Comparison of ENCODE assay signal across 10 cellular contexts in the genomic region with DNA sequence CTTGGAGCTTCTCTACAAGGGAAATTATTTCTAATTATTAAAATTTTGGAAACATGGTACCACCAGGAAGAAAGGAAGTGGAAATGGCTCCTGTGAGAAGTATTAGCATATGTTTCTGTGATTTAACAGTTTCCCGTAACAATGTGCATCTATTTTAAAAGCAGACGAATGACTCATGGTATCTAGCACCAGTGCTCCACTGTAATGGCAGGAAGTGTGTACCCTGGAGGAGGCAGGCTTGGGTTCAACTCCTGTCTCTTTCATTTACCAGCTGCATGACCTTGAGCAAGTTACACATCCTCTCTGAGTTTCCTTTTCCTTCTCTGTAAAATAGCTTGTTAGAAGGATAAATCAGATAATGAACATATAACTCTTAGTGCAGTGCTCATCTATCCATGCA. TPM values are rescaled to one million over a fixed set of nuclear protein-coding genes. Genes with fewer than 3 reads are reported as not detected.
A peak's percentile ranks its signal among the peaks of the same experiment; 100 is the strongest.
DNase-seq lines count a peak whose midpoint lies in the region; ATAC-seq and TF ChIP-seq lines count a peak whose summit lies in the region.
"Had no signal": no experiment of that assay in that cellular context is flagged by ENCODE, and none has a peak within 500 bp of the region (broad histone marks: within the 10 kb centered on the region; RNA-seq: fewer than 3 reads in every experiment).

No MANE protein-coding gene starts in this region.

- no peak overlapping the region for H2BK5ac ChIP-seq in H9 (ENCODE audit: insufficient read length, low read length)

- H3K4me1 ChIP-seq in ACC112 (ENCODE audit: control insufficient read depth, insufficient read depth, low read length, unreplicated experiment) (peaks cover 48% of the 10 kb centered on the region), H9 (ENCODE audit: insufficient read depth, low read length) (peaks cover 2% of the 10 kb centered on the region; the same call in 1 of the 2 replicates), foreskin keratinocyte (peaks cover 17% of the 10 kb centered on the region)

- no peak overlapping the region for H3K9ac ChIP-seq in H9 (ENCODE audit: extremely low read depth, insufficient read length, low read length)

- H3K27me3 Mint-ChIP-seq in H9 (ENCODE audit: low read depth), result no peaks in the 10 kb centered on the region

- H4K5ac ChIP-seq in H9 (ENCODE audit: insufficient read length, low read depth, low read length), result no peak overlapping the region

- H3K23ac ChIP-seq in H9 (ENCODE audit: insufficient read length, low read depth, low read length), result no peak overlapping the region

- H3K27me3 ChIP-seq in ACC112 (ENCODE audit: insufficient read depth, low read length), result no peaks in the 10 kb centered on the region
- no peaks in the 10 kb centered on the region for H3K27me3 ChIP-seq in H9 (ENCODE audit: insufficient read depth, low read length)
- no peaks in the 10 kb centered on the region for H3K27me3 ChIP-seq in foreskin keratinocyte

- no peak overlapping the region for H4K91ac ChIP-seq in H9 (ENCODE audit: insufficient read length, low read depth, low read length)

- H2AFZ ChIP-seq in ACC112 (ENCODE audit: low read length, unreplicated experiment) (peak overlapping the region; percentile 29), H9 (ENCODE audit: low read length) (no peak overlapping the region)

- no CpG with 5 or more reads among the region's 2 CpGs for WGBS in H9 (ENCODE audit: extremely low coverage, insufficient read length, low lambda C conversion rate)

- H3K23me2 ChIP-seq in H9 (ENCODE audit: insufficient read length, low read depth, low read length, poor library complexity, severe bottlenecking), result no peaks in the 10 kb centered on the region

- H3K14ac ChIP-seq in H9 (ENCODE audit: insufficient read depth, low read length), result no peak overlapping the region

- H3K4ac ChIP-seq in H9 (ENCODE audit: low read depth, low read length), result no peak overlapping the region

- H3K79me1 ChIP-seq in H9 (ENCODE audit: insufficient read depth, low read depth, low read length, poor library complexity, severe bottlenecking), result no peaks in the 10 kb centered on the region

- H2BK12ac ChIP-seq in H9 (ENCODE audit: insufficient read length, low read depth, low read length), result no peak overlapping the region

- H3K4me2 ChIP-seq in H9 (ENCODE audit: insufficient read depth, insufficient read length, low read length), result no peak overlapping the region

- no peak for TF ChIP-seq CTCF in H9 (conservative IDR thresholded peaks at IDR 0.05)
- no peak for TF ChIP-seq CTCF in foreskin keratinocyte (conservative IDR thresholded peaks at IDR 0.05)

- no peak overlapping the region for H3K56ac ChIP-seq in H9 (ENCODE audit: insufficient read length, low read depth, low read length)

- H3K4me3 ChIP-seq in ACC112 (ENCODE audit: low read depth, low read length), result no peak overlapping the region

- H3T11ph ChIP-seq in H9 (ENCODE audit: low read length), result no peak overlapping the region

- no peaks in the 10 kb centered on the region for H3K9me3 ChIP-seq in H9 (ENCODE audit: control insufficient read depth, low read depth, low read length)

- H3K4me1 Mint-ChIP-seq in H9, result peaks cover 23 to 25% of the 10 kb centered on the region in 2 experiments

- no peak overlapping the region for H3K4me3 Mint-ChIP-seq in H9

- H3K27ac ChIP-seq in ACC112 (ENCODE audit: low read depth, low read length) (peak overlapping the region; percentile 53), H9 (ENCODE audit: insufficient read length, low read depth, low read length) (no peak overlapping the region), foreskin keratinocyte (peak overlapping the region; percentile 23)

- ATAC-seq in foreskin keratinocyte, result peak; percentile 21
- ATAC-seq in HG03097 (IDR thresholded peaks at IDR 0.05; ENCODE audit: low FRiP score, unreplicated experiment), result no peak
- ATAC-seq in HG02623 (IDR thresholded peaks at IDR 0.05; ENCODE audit: unreplicated experiment), result no peak

- no peak overlapping the region for H2AK5ac ChIP-seq in H9 (ENCODE audit: insufficient read length, low read length)

- no peak overlapping the region for H4K8ac ChIP-seq in H9 (replicated peaks; ENCODE audit: insufficient read length, low read depth, low read length)

- DNase-seq in H9 (peak; percentile 19), SW480 (ENCODE audit: low spot score) (peak; percentile 28), foreskin keratinocyte (peak; percentile 29 to 51), DMS153 treated with DMSO at 0.1 percent for 48 hours (lab: John Stamatoyannopoulos, UW; ENCODE audit: unreplicated experiment) (no peak)
- DNase-seq in stimulated activated CD4-positive, alpha-beta T cell treated with anti-CD3 and anti-CD28 coated beads, Interleukin-4, amount 100 ng/mL, for 1 hour, result no peak
- DNase-seq: DMS153, NCI-H524 had no signal

- no peaks in the 10 kb centered on the region for H4K20me1 ChIP-seq in H9 (ENCODE audit: control insufficient read depth, insufficient read depth, insufficient read length)

- H3K18ac ChIP-seq in H9 (ENCODE audit: insufficient read length, low read depth, low read length), result no peak overlapping the region

- no peak overlapping the region for H2BK15ac ChIP-seq in H9 (ENCODE audit: low read depth, low read length)

- H3K79me2 ChIP-seq in ACC112 (ENCODE audit: control insufficient read depth, insufficient read depth, low read length, unreplicated experiment) (no peaks in the 10 kb centered on the region), H9 (ENCODE audit: insufficient read depth, low read length) (no peaks in the 10 kb centered on the region)

- no peaks in the 10 kb centered on the region for H3K36me3 ChIP-seq in ACC112 (ENCODE audit: insufficient read depth, low read length)

- no peak overlapping the region for H3K27ac Mint-ChIP-seq in H9

- H2BK120ac ChIP-seq in H9 (ENCODE audit: low read depth, low read length, poor library complexity, severe bottlenecking), result no peak overlapping the region

- H2BK20ac ChIP-seq in H9 (ENCODE audit: low read depth, low read length, poor library complexity, severe bottlenecking), result no peak overlapping the region

- H3K9me3 Mint-ChIP-seq in H9, result no peaks in the 10 kb centered on the region

- H3K36me3 Mint-ChIP-seq in H9 (ENCODE audit: insufficient read depth in 1 of 3, low read depth in 3 of 3), result peaks cover 0 to 1% (median 0%) of the 10 kb centered on the region in 3 experiments; a peak in 3 of 7 replicates

RNA-seq across cellular contexts. Expression of gene ANGPTL2, which starts 41.0 kb away (rescaled TPM):
- total RNA-seq in H9 (2021), result 4.8 and 5.1 TPM in 2 replicates
- total RNA-seq in foreskin keratinocyte, result 0.32 and 0.37 TPM in 2 replicates
- polyA plus RNA-seq in foreskin keratinocyte, result 0.36 and 0.38 TPM in 2 replicates

Comparison
In these comparisons a context has a peak if more than half of its experiments do, and no peak if none do; other contexts are left out.
1. DNase-seq: peak in H9 (single experiment), SW480 (single experiment) and foreskin keratinocyte (2 of 2); none in stimulated activated CD4-positive, alpha-beta T cell treated with anti-CD3 and anti-CD28 coated beads, Interleukin-4, amount 100 ng/mL, for 1 hour (single experiment) and DMS153 treated with DMSO at 0.1 percent for 48 hours (single experiment).